Comparison of ENCODE assay signal across 8 cellular contexts in genomic region chr16:67561824-67562525, GRCh38. TPM values are rescaled to one million over a fixed set of nuclear protein-coding genes. Genes with fewer than 3 reads are reported as not detected.
A peak's percentile ranks its signal among the peaks of the same experiment; 100 is the strongest.
DNase-seq lines count a peak whose midpoint lies in the region; ATAC-seq and TF ChIP-seq lines count a peak whose summit lies in the region.

No MANE protein-coding gene starts in this region.

- H3K4me3 Mint-ChIP-seq in endothelial cell (ENCODE audit: unreplicated experiment): peak overlapping the region; percentile 87

- H3K27me3 ChIP-seq in NT2/D1 (ENCODE audit: insufficient read depth, insufficient read length): no peaks in the 10 kb centered on the region

- TF ChIP-seq CTCF in endothelial cell (IDR thresholded peaks at IDR 0.05; ENCODE audit: unreplicated experiment): no peak

- peak overlapping the region; percentile 95 for H3K9ac ChIP-seq in NT2/D1 (ENCODE audit: insufficient read length, low read depth)

- H3K4me1 ChIP-seq in NT2/D1 (ENCODE audit: insufficient read depth, insufficient read length): peaks cover 3% of the 10 kb centered on the region

- no peaks in the 10 kb centered on the region for H3K9me3 Mint-ChIP-seq in endothelial cell (ENCODE audit: unreplicated experiment)

- peak; percentile 98 for DNase-seq in Caki2 (ENCODE audit: low read depth)
- peak; percentile 98 for DNase-seq in HT1080 (ENCODE audit: low read depth)
- peak; percentile 95 for DNase-seq in NT2/D1 (ENCODE audit: low read depth, low spot score)
- DNase-seq in activated CD8-positive, alpha-beta memory T cell treated with anti-CD3 and anti-CD28 coated beads, Interleukin-2, amount 50 U/mL, for 24 hours (ENCODE audit: extremely low read depth): peak; percentile 90
- peak; percentile 96 for DNase-seq in endothelial cell (ENCODE audit: low spot score)
- DNase-seq in midbrain (lab: John Stamatoyannopoulos, UW): peak; percentile 97
- DNase-seq in stimulated activated CD8-positive, alpha-beta memory T cell treated with anti-CD3 and anti-CD28 coated beads, Interleukin-15, amount 100 ng/mL, for 4 hours (ENCODE audit: low read depth in 2 of 2): peak; percentile 92 to 95

- in situ Hi-C loops in Caki2 (cut with HindIII; ENCODE audit: low pct_unique_long_range_greater_than_20kb, low sequenced_read_pairs): no loop called here

- H3K36me3 Mint-ChIP-seq in endothelial cell (ENCODE audit: low read depth, unreplicated experiment): peaks cover 7% of the 10 kb centered on the region

- peak overlapping the region; percentile 90 for H3K4me3 ChIP-seq in NT2/D1 (ENCODE audit: insufficient read length, low read depth)

- peaks cover 4% of the 10 kb centered on the region for H3K27me3 Mint-ChIP-seq in endothelial cell (ENCODE audit: unreplicated experiment)

- no peaks in the 10 kb centered on the region for H3K9me3 ChIP-seq in NT2/D1 (ENCODE audit: insufficient read depth, low read length)

- peak; percentile 74 for ATAC-seq in GM21381 (IDR thresholded peaks at IDR 0.05; ENCODE audit: unreplicated experiment)

- peaks cover 19% of the 10 kb centered on the region for H3K4me1 Mint-ChIP-seq in endothelial cell (ENCODE audit: unreplicated experiment)

- peak overlapping the region; percentile 77 for H3K27ac Mint-ChIP-seq in endothelial cell (ENCODE audit: unreplicated experiment)

- no peaks in the 10 kb centered on the region for H3K36me3 ChIP-seq in NT2/D1 (ENCODE audit: insufficient read depth, insufficient read length, low read length)

RNA-seq across cellular contexts. Expression of gene CTCF, which starts 0.4 kb away (rescaled TPM):
- total RNA-seq in Caki2 (2014; rRNA removed; shearing (Covaris generic); ENCODE audit: low replicate concordance): 32.1 and 34.5 TPM in 2 replicates
- total RNA-seq in HT1080 (2014; rRNA removed; shearing (Covaris generic)): 44.4 and 53.8 TPM in 2 replicates
- polyA plus RNA-seq in HT1080 (2015; cell fraction: cytosol; rRNA removed): 35.9 and 41.1 TPM in 2 replicates
- polyA plus RNA-seq in HT1080 (2015; cell fraction: nucleus; rRNA removed): 48.9 and 49.9 TPM in 2 replicates
- 40.1 TPM for total RNA-seq in endothelial cell (ENCODE audit: unreplicated experiment)

RNA-seq across cellular contexts. Expression of gene RIPOR1, which starts 33.3 kb away (rescaled TPM):
- 3.4 and 11.0 TPM in 2 replicates for total RNA-seq in Caki2 (2014; rRNA removed; shearing (Covaris generic); ENCODE audit: low replicate concordance)
- total RNA-seq in HT1080 (2014; rRNA removed; shearing (Covaris generic)): 17.2 and 18.2 TPM in 2 replicates
- polyA plus RNA-seq in HT1080 (2015; cell fraction: cytosol; rRNA removed): 32.3 and 34.9 TPM in 2 replicates
- 53.8 and 54.0 TPM in 2 replicates for polyA plus RNA-seq in HT1080 (2015; cell fraction: nucleus; rRNA removed)
- total RNA-seq in endothelial cell (ENCODE audit: unreplicated experiment): 184 TPM

Comparison
In these comparisons a context has a peak if more than half of its experiments do, and no peak if none do; other contexts are left out.
1. Peak in every context shown above with its lines: DNase-seq, ATAC-seq and H3K4me3 ChIP-seq.